Comparison of ENCODE assay signal across 9 cellular contexts in genomic region chr15:60563539-60564404, GRCh38.
DNase-seq lines count a peak whose midpoint lies in the region; ATAC-seq and TF ChIP-seq lines count a peak whose summit lies in the region.
"Had no signal": no experiment of that assay in that cellular context is flagged by ENCODE, and none has a peak within 500 bp of the region (broad histone marks: within the 10 kb centered on the region; RNA-seq: fewer than 3 reads in every experiment).

No MANE protein-coding gene starts in this region.

- 0 out of 2 replicates have a peak, but pooled peaks cover 2% of the 10 kb centered on the region for H3F3A ChIP-seq in Loucy (ENCODE audit: low read depth)

- peak overlapping the region; percentile 74 for H3K27ac Mint-ChIP-seq in activated T-cell treated with anti-CD3 and anti-CD28 coated beads, Interleukin-2, amount 50 U/mL, for 24 hours
- peak overlapping the region; percentile 22 for H3K27ac Mint-ChIP-seq in stimulated activated memory B cell treated with anti-CD40 and anti-IgM and Interleukin-4, amounts not matched to agents 10 μg/mL and 1 μg/mL and 100 μg/mL, for 72 hours
- H3K27ac Mint-ChIP-seq in endodermal cell, result no peak overlapping the region

- TF ChIP-seq CTCF in Loucy (conservative IDR thresholded peaks at IDR 0.05; ENCODE audit: low read length) (no peak), vagina (IDR thresholded peaks at IDR 0.05) (no peak), endodermal cell (conservative IDR thresholded peaks at IDR 0.05) (no peak)

- no peaks in the 10 kb centered on the region for H3K9me3 Mint-ChIP-seq in activated T-cell treated with anti-CD3 and anti-CD28 coated beads, Interleukin-2, amount 50 U/mL, for 24 hours
- H3K9me3 Mint-ChIP-seq in stimulated activated memory B cell treated with anti-CD40 and anti-IgM and Interleukin-4, amounts not matched to agents 10 μg/mL and 1 μg/mL and 100 μg/mL, for 72 hours, result no peaks in the 10 kb centered on the region
- no peaks in the 10 kb centered on the region for H3K9me3 Mint-ChIP-seq in endodermal cell

- peak overlapping the region; percentile 45 for H3K4me2 ChIP-seq in Loucy (ENCODE audit: low read depth, low read length, poor library complexity, severe bottlenecking)

- H3K36me3 ChIP-seq in Loucy (ENCODE audit: insufficient read depth, low read length), result peaks cover 3% of the 10 kb centered on the region; the same call in 1 of the 2 replicates
- no peaks in the 10 kb centered on the region for H3K36me3 ChIP-seq in vagina
- H3K36me3 ChIP-seq in endodermal cell (ENCODE audit: control insufficient read depth, insufficient read depth, low read length), result no peaks in the 10 kb centered on the region
- H3K36me3 ChIP-seq: pancreas had no signal

- 91 to 100% methylated on average over 1 to 4 of the region's 4 CpGs for WGBS in endodermal cell (ENCODE audit: insufficient coverage in 1 of 2, insufficient read length in 1 of 2), 2 experiments

- DNase-seq in activated T-cell treated with anti-CD3 and anti-CD28 coated beads, Interleukin-2, amount 50 U/mL, for 24 hours, result no peak
- no peak for DNase-seq in activated T-cell treated with anti-CD3 and anti-CD28 coated beads, Interleukin-2, amount 50 U/mL, for 48 hours
- DNase-seq in NCI-H510A treated with DMSO at 0.1 percent for 48 hours (lab: John Stamatoyannopoulos, UW) (no peak), vagina (ENCODE audit: extremely low spot score in 2 of 2) (no peak), endodermal cell (no peak)

- H3K9me3 ChIP-seq in Loucy (ENCODE audit: insufficient read depth, low read depth, low read length), result no peaks in the 10 kb centered on the region
- H3K9me3 ChIP-seq in vagina, result no peaks in the 10 kb centered on the region
- H3K9me3 ChIP-seq in endodermal cell (ENCODE audit: control insufficient read depth, low read length), result no peaks in the 10 kb centered on the region
- H3K9me3 ChIP-seq: pancreas had no signal

- H4K20me1 ChIP-seq in Loucy (ENCODE audit: insufficient read depth, low read length, poor library complexity, severe bottlenecking), result peaks cover 61% of the 10 kb centered on the region

- no peaks in the 10 kb centered on the region for H3K27me3 Mint-ChIP-seq in activated T-cell treated with anti-CD3 and anti-CD28 coated beads, Interleukin-2, amount 50 U/mL, for 24 hours
- no peaks in the 10 kb centered on the region for H3K27me3 Mint-ChIP-seq in stimulated activated memory B cell treated with anti-CD40 and anti-IgM and Interleukin-4, amounts not matched to agents 10 μg/mL and 1 μg/mL and 100 μg/mL, for 72 hours
- H3K27me3 Mint-ChIP-seq in endodermal cell (ENCODE audit: insufficient read depth), result no peaks in the 10 kb centered on the region

- peaks cover 30% of the 10 kb centered on the region for H3K4me1 ChIP-seq in Loucy (ENCODE audit: insufficient read depth, low read length, poor library complexity, severe bottlenecking)
- peaks cover 8% of the 10 kb centered on the region for H3K4me1 ChIP-seq in vagina
- no peaks in the 10 kb centered on the region for H3K4me1 ChIP-seq in endodermal cell (ENCODE audit: control insufficient read depth, insufficient read depth, low read length)

- H3K4me1 Mint-ChIP-seq in activated T-cell treated with anti-CD3 and anti-CD28 coated beads, Interleukin-2, amount 50 U/mL, for 24 hours (ENCODE audit: low read depth), result peaks cover 73% of the 10 kb centered on the region
- H3K4me1 Mint-ChIP-seq in stimulated activated memory B cell treated with anti-CD40 and anti-IgM and Interleukin-4, amounts not matched to agents 10 μg/mL and 1 μg/mL and 100 μg/mL, for 72 hours, result peaks cover 33% of the 10 kb centered on the region
- peaks cover 11% of the 10 kb centered on the region for H3K4me1 Mint-ChIP-seq in endodermal cell

- H3K27me3 ChIP-seq in Loucy (ENCODE audit: insufficient read depth, low read length, poor library complexity, severe bottlenecking) (no peaks in the 10 kb centered on the region), vagina (no peaks in the 10 kb centered on the region), endodermal cell (ENCODE audit: control insufficient read depth, insufficient read depth, low read length, poor library complexity, severe bottlenecking) (no peaks in the 10 kb centered on the region)
- H3K27me3 ChIP-seq: pancreas had no signal

- H3K4me3 ChIP-seq in Loucy (ENCODE audit: low read length, poor library complexity, severe bottlenecking), result peak overlapping the region; percentile 8
- no peak overlapping the region for H3K4me3 ChIP-seq in vagina
- no peak overlapping the region for H3K4me3 ChIP-seq in endodermal cell (ENCODE audit: low read length)
- H3K4me3 ChIP-seq: pancreas had no signal

- H2AFZ ChIP-seq in Loucy (ENCODE audit: low read length), result no peak overlapping the region

- no peak overlapping the region for H3K4me3 Mint-ChIP-seq in activated T-cell treated with anti-CD3 and anti-CD28 coated beads, Interleukin-2, amount 50 U/mL, for 24 hours
- H3K4me3 Mint-ChIP-seq in stimulated activated memory B cell treated with anti-CD40 and anti-IgM and Interleukin-4, amounts not matched to agents 10 μg/mL and 1 μg/mL and 100 μg/mL, for 72 hours, result no peak overlapping the region
- no peak overlapping the region for H3K4me3 Mint-ChIP-seq in endodermal cell

- H3K9ac ChIP-seq in Loucy (ENCODE audit: low read depth, low read length, poor library complexity, severe bottlenecking), result no peak overlapping the region
- no peak overlapping the region for H3K9ac ChIP-seq in endodermal cell (ENCODE audit: extremely low read depth, low read length, poor library complexity, severe bottlenecking)

- no peaks in the 10 kb centered on the region for H3K9me2 ChIP-seq in Loucy (replicated peaks; ENCODE audit: low read depth, low read length)

- intact Hi-C loops in vagina (cut with DNase I), result no loop called here

- H3K27ac ChIP-seq in vagina (no peak overlapping the region), endodermal cell (ENCODE audit: low read depth, low read length) (no peak overlapping the region)
- H3K27ac ChIP-seq: pancreas had no signal

- no peak for TF ChIP-seq POLR2A in vagina (IDR thresholded peaks at IDR 0.05)

- peaks cover 86% of the 10 kb centered on the region for H3K79me2 ChIP-seq in Loucy (ENCODE audit: insufficient read depth, low read length)

- H3K36me3 Mint-ChIP-seq in activated T-cell treated with anti-CD3 and anti-CD28 coated beads, Interleukin-2, amount 50 U/mL, for 24 hours (ENCODE audit: low read depth), result peaks cover 40% of the 10 kb centered on the region
- H3K36me3 Mint-ChIP-seq in stimulated activated memory B cell treated with anti-CD40 and anti-IgM and Interleukin-4, amounts not matched to agents 10 μg/mL and 1 μg/mL and 100 μg/mL, for 72 hours, result no peaks in the 10 kb centered on the region
- no peaks in the 10 kb centered on the region for H3K36me3 Mint-ChIP-seq in endodermal cell (ENCODE audit: low read depth)

- peak; percentile 52 for ATAC-seq in GM21786 (IDR thresholded peaks at IDR 0.05; ENCODE audit: unreplicated experiment)
- ATAC-seq in stimulated activated memory B cell treated with anti-CD40 and anti-IgM and Interleukin-4, amounts not matched to agents 10 μg/mL and 1 μg/mL and 100 μg/mL, for 72 hours, result peak; percentile 80
